In genomic region chr1:94012686-94013330, GRCh38 we compare ENCODE assay signal across 18 cellular contexts.
DNase-seq lines count a peak whose midpoint lies in the region; ATAC-seq and TF ChIP-seq lines count a peak whose summit lies in the region.
"Had no signal": no experiment of that assay in that cellular context is flagged by ENCODE, and none has a peak within 500 bp of the region (broad histone marks: within the 10 kb centered on the region; RNA-seq: fewer than 3 reads in every experiment).

No MANE protein-coding gene starts in this region.

- no peak overlapping the region for H2BK120ac ChIP-seq in H9 (ENCODE audit: low read depth, low read length, poor library complexity, severe bottlenecking)
- H2BK120ac ChIP-seq in mesenchymal stem cell (ENCODE audit: low read depth, low read length): no peak overlapping the region

- H2BK5ac ChIP-seq in H9 (ENCODE audit: insufficient read length, low read length) (no peak overlapping the region), mesenchymal stem cell (ENCODE audit: low read depth, low read length, poor library complexity, severe bottlenecking) (no peak overlapping the region)

- no peaks in the 10 kb centered on the region for H3K23me2 ChIP-seq in H9 (ENCODE audit: insufficient read length, low read depth, low read length, poor library complexity, severe bottlenecking)

- no peak overlapping the region for H4K8ac ChIP-seq in H9 (replicated peaks; ENCODE audit: insufficient read length, low read depth, low read length)
- peak overlapping the region; percentile 46 for H4K8ac ChIP-seq in mesenchymal stem cell (ENCODE audit: low read length)

- H3K27ac ChIP-seq in H9 (ENCODE audit: insufficient read length, low read depth, low read length) (no peak overlapping the region), mesenchymal stem cell (ENCODE audit: low read length, poor library complexity, severe bottlenecking) (no peak overlapping the region)

- no peak overlapping the region for H3K56ac ChIP-seq in H9 (ENCODE audit: insufficient read length, low read depth, low read length)

- no peak overlapping the region for H4K5ac ChIP-seq in H9 (ENCODE audit: insufficient read length, low read depth, low read length)

- H3K14ac ChIP-seq in H9 (ENCODE audit: insufficient read depth, low read length) (peak overlapping the region; percentile 16), mesenchymal stem cell (ENCODE audit: low read length in 2 of 2) (no peak overlapping the region)

- DNase-seq in H9 (peak; percentile 78), NCI-H524 treated with DMSO at 0.1 percent for 48 hours (lab: John Stamatoyannopoulos, UW) (peak; percentile 72), mesenchymal stem cell (no peak), NCI-H2107 (lab: John Stamatoyannopoulos, UW) (no peak), activated gamma-delta T cell (lab: John Stamatoyannopoulos, UW) (no peak)
- DNase-seq in central memory CD8-positive, alpha-beta T cell (ENCODE audit: low spot score in 2 of 2): no peak
- DNase-seq: activated naive CD4-positive, alpha-beta T cell; aorta; Calu3; cortex of kidney; GDM1; GOT3; NCI-H1436; NCI-H510A treated with DMSO at 0.1 percent for 48 hours; T-helper 17 cell had no signal

- no peak overlapping the region for H2AFZ ChIP-seq in H9 (ENCODE audit: low read length)
- H2AFZ ChIP-seq in mesenchymal stem cell (ENCODE audit: low read depth, low read length): peak overlapping the region; percentile 56

- H4K20me1 ChIP-seq in H9 (ENCODE audit: control insufficient read depth, insufficient read depth, insufficient read length): no peaks in the 10 kb centered on the region

- H3K18ac ChIP-seq in H9 (ENCODE audit: insufficient read length, low read depth, low read length) (peak overlapping the region; percentile 38), mesenchymal stem cell (ENCODE audit: low read depth in 1 of 2, low read length in 2 of 2) (peak overlapping the region; percentile 15 to 25)

- TF ChIP-seq CTCF in H9 (conservative IDR thresholded peaks at IDR 0.05): no peak

- WGBS in H9 (ENCODE audit: extremely low coverage, insufficient read length, low lambda C conversion rate): no CpG with 5 or more reads among the region's 17 CpGs
- WGBS in mesenchymal stem cell: 36% methylated on average over 17 of the region's 17 CpGs

- H3K4me1 Mint-ChIP-seq in H9: peaks cover 28 to 33% of the 10 kb centered on the region in 2 experiments
- H3K4me1 Mint-ChIP-seq in central memory CD8-positive, alpha-beta T cell: peaks cover 17% of the 10 kb centered on the region
- H3K4me1 Mint-ChIP-seq: stimulated activated memory B cell treated with anti-CD40 and anti-IgM and Interleukin-4, amounts not matched to agents 10 μg/mL and 1 μg/mL and 100 μg/mL, for 72 hours had no signal

- H3K23ac ChIP-seq in H9 (ENCODE audit: insufficient read length, low read depth, low read length) (no peak overlapping the region), mesenchymal stem cell (ENCODE audit: low read length in 2 of 2) (no peak overlapping the region)

- no peak for ATAC-seq in central memory CD8-positive, alpha-beta T cell (replicated peaks; ENCODE audit: extremely low read depth, poor library complexity, severe bottlenecking)
- no peak for ATAC-seq in GM19328 (IDR thresholded peaks at IDR 0.05; ENCODE audit: unreplicated experiment)
- ATAC-seq: stimulated activated memory B cell treated with anti-CD40 and anti-IgM and Interleukin-4, amounts not matched to agents 10 μg/mL and 1 μg/mL and 100 μg/mL, for 72 hours; T-helper 17 cell had no signal

- no peaks in the 10 kb centered on the region for H3K36me3 ChIP-seq in mesenchymal stem cell (ENCODE audit: control insufficient read depth in 1 of 2, insufficient read depth in 2 of 2, low read depth in 1 of 2, low read length in 2 of 2)

- H2AK5ac ChIP-seq in H9 (ENCODE audit: insufficient read length, low read length): no peak overlapping the region
- no peak overlapping the region for H2AK5ac ChIP-seq in mesenchymal stem cell (ENCODE audit: low read length, severe bottlenecking)

- H2BK12ac ChIP-seq in H9 (ENCODE audit: insufficient read length, low read depth, low read length) (no peak overlapping the region), mesenchymal stem cell (ENCODE audit: low read length in 2 of 2) (peak overlapping the region; percentile 42 to 44)

- H2BK20ac ChIP-seq in H9 (ENCODE audit: low read depth, low read length, poor library complexity, severe bottlenecking): no peak overlapping the region

- peaks cover 37% of the 10 kb centered on the region for H3K27me3 Mint-ChIP-seq in H9 (ENCODE audit: low read depth)
- H3K27me3 Mint-ChIP-seq in central memory CD8-positive, alpha-beta T cell: peaks cover 11% of the 10 kb centered on the region

- H3K4me1 ChIP-seq in H9 (ENCODE audit: insufficient read depth, low read length): peaks cover 16% of the 10 kb centered on the region; the same call in 1 of the 2 replicates
- H3K4me1 ChIP-seq in mesenchymal stem cell (ENCODE audit: control insufficient read depth, insufficient read depth, low read depth, low read length): peaks cover 13% of the 10 kb centered on the region

- H3K27me3 ChIP-seq in H9 (ENCODE audit: insufficient read depth, low read length) (no peaks in the 10 kb centered on the region), mesenchymal stem cell (ENCODE audit: control insufficient read depth in 1 of 2, insufficient read depth in 1 of 2, low read length in 2 of 2) (no peaks in the 10 kb centered on the region)

- H3K79me2 ChIP-seq in H9 (ENCODE audit: insufficient read depth, low read length): no peaks in the 10 kb centered on the region

- H3K27ac Mint-ChIP-seq in H9: peak overlapping the region in 2 of 3 experiments; percentile 6 to 90; a peak in 2 of 7 replicates
- H3K27ac Mint-ChIP-seq in central memory CD8-positive, alpha-beta T cell (ENCODE audit: low read depth): peak overlapping the region; percentile 30
- H3K27ac Mint-ChIP-seq: stimulated activated memory B cell treated with anti-CD40 and anti-IgM and Interleukin-4, amounts not matched to agents 10 μg/mL and 1 μg/mL and 100 μg/mL, for 72 hours; T-helper 17 cell; type B pancreatic cell had no signal

- no peaks in the 10 kb centered on the region for H3K9me3 Mint-ChIP-seq in H9
- H3K9me3 Mint-ChIP-seq in central memory CD8-positive, alpha-beta T cell: no peaks in the 10 kb centered on the region
- H3K9me3 Mint-ChIP-seq: stimulated activated memory B cell treated with anti-CD40 and anti-IgM and Interleukin-4, amounts not matched to agents 10 μg/mL and 1 μg/mL and 100 μg/mL, for 72 hours; type B pancreatic cell had no signal

- no peaks in the 10 kb centered on the region for H3K9me3 ChIP-seq in H9 (ENCODE audit: control insufficient read depth, low read depth, low read length)
- H3K9me3 ChIP-seq in mesenchymal stem cell (ENCODE audit: control insufficient read depth, low read length): no peaks in the 10 kb centered on the region

- H3K4ac ChIP-seq in H9 (ENCODE audit: low read depth, low read length) (no peak overlapping the region), mesenchymal stem cell (ENCODE audit: low read depth in 1 of 2, low read length in 2 of 2) (no peak overlapping the region)

- H4K91ac ChIP-seq in H9 (ENCODE audit: insufficient read length, low read depth, low read length) (no peak overlapping the region), mesenchymal stem cell (ENCODE audit: low read length) (peak overlapping the region; percentile 20)

- H3K4me2 ChIP-seq in H9 (ENCODE audit: insufficient read depth, insufficient read length, low read length) (no peak overlapping the region), mesenchymal stem cell (ENCODE audit: low read length, poor library complexity, severe bottlenecking) (no peak overlapping the region)

- H3K36me3 Mint-ChIP-seq in H9 (ENCODE audit: insufficient read depth in 1 of 3, low read depth in 3 of 3): no peaks in the 10 kb centered on the region
- H3K36me3 Mint-ChIP-seq in central memory CD8-positive, alpha-beta T cell (ENCODE audit: insufficient read depth): no peaks in the 10 kb centered on the region
- H3K36me3 Mint-ChIP-seq: stimulated activated memory B cell treated with anti-CD40 and anti-IgM and Interleukin-4, amounts not matched to agents 10 μg/mL and 1 μg/mL and 100 μg/mL, for 72 hours; type B pancreatic cell had no signal

- H3K9ac ChIP-seq in H9 (ENCODE audit: extremely low read depth, insufficient read length, low read length): no peak overlapping the region
- H3K9ac ChIP-seq in mesenchymal stem cell (ENCODE audit: low read length): no peak overlapping the region

- no peak overlapping the region for H3K4me3 ChIP-seq in mesenchymal stem cell (ENCODE audit: insufficient read depth in 1 of 2, low read depth in 1 of 2, low read length in 2 of 2)

- H3K79me1 ChIP-seq in H9 (ENCODE audit: insufficient read depth, low read depth, low read length, poor library complexity, severe bottlenecking): no peaks in the 10 kb centered on the region
- H3K79me1 ChIP-seq in mesenchymal stem cell (replicated peaks; ENCODE audit: low read length, poor library complexity, severe bottlenecking): no peaks in the 10 kb centered on the region

- H3K4me3 Mint-ChIP-seq in H9: peak overlapping the region in 1 of 2 experiments; percentile 45; a peak in 2 of 5 replicates
- no peak overlapping the region for H3K4me3 Mint-ChIP-seq in central memory CD8-positive, alpha-beta T cell
- H3K4me3 Mint-ChIP-seq: stimulated activated memory B cell treated with anti-CD40 and anti-IgM and Interleukin-4, amounts not matched to agents 10 μg/mL and 1 μg/mL and 100 μg/mL, for 72 hours; T-helper 17 cell; type B pancreatic cell had no signal

- H3T11ph ChIP-seq in H9 (ENCODE audit: low read length): no peak overlapping the region

- H2BK15ac ChIP-seq in H9 (ENCODE audit: low read depth, low read length) (no peak overlapping the region), mesenchymal stem cell (ENCODE audit: low read depth, poor library complexity, severe bottlenecking) (no peak overlapping the region)

Comparison
In these comparisons a context has a peak if more than half of its experiments do, and no peak if none do; other contexts are left out.
1. DNase-seq: peak in H9 (single experiment) and NCI-H524 treated with DMSO at 0.1 percent for 48 hours (single experiment); none in central memory CD8-positive, alpha-beta T cell (0 of 2), mesenchymal stem cell (single experiment), NCI-H2107 (single experiment) and activated gamma-delta T cell (single experiment).